In the genomic region with DNA sequence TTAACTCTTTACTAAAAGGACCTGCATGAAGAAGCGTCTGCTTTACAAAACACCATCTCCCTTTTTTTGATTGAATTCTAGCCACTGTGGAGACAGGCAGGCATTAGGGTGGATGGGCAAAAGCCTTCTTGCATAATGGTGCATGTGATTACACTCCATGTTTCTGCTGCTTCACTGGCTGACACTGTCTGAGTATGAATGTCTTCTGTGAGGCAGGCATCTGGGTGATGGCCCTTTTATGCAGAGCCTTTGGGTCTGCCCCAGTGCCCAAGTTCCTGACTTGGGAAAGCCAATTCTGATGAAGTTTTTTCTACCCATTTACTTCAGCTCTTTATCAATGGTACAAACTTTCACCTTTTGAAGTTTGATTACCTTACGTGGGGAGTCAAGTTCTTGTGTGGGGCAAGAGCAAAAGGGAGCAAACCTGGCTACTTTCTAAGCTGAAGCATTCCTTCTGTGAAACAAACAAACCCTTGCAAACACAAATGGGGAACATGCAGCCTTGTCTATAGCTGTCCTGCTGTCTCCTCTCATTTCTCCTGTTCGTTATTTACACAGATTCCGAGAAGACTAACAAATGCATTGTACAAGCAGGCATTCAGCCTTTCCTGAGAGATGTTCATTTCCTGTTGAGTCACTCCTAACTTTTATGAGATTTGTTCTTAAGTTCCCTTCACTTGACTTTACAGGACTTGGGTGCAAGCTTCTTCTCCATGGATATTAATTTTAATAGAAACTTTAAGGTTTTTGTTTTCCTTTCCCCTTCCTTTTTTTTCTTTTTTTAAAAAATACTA, we compare ENCODE assay signal across 21 cellular contexts.
DNase-seq lines count a peak whose midpoint lies in the region; ATAC-seq, FAIRE-seq and TF ChIP-seq lines count a peak whose summit lies in the region.
"Had no signal": no experiment of that assay in that cellular context is flagged by ENCODE, and none has a peak within 500 bp of the region (broad histone marks: within the 10 kb centered on the region; RNA-seq: fewer than 3 reads in every experiment).

No MANE protein-coding gene starts in this region.

- H3K9me2 ChIP-seq in PC-9 (ENCODE audit: insufficient read depth) = no peaks in the 10 kb centered on the region

- no TSS peak for BruUV-seq in PC-9 (replicated peaks; lab: Mats Ljungman, UMichigan)

- H3K9me3 Mint-ChIP-seq in WTC11 (no peaks in the 10 kb centered on the region), nephron progenitor cell (no peaks in the 10 kb centered on the region)
- H3K9me3 Mint-ChIP-seq in stimulated activated memory B cell treated with anti-CD40 and anti-IgM and Interleukin-4, amounts not matched to agents 10 μg/mL and 1 μg/mL and 100 μg/mL, for 72 hours = peaks cover 3% of the 10 kb centered on the region
- H3K9me3 Mint-ChIP-seq: activated CD4-positive, alpha-beta T cell treated with anti-CD3 and anti-CD28 coated beads, Interleukin-2, amount 10 ng/mL, durations not matched to agents 24 days and 14 days; activated naive CD4-positive, alpha-beta T cell treated with anti-CD3 and anti-CD28 coated beads for 36 hours had no signal

- no peak overlapping the region for H3K4me3 ChIP-seq in fibroblast of villous mesenchyme (ENCODE audit: low read depth, low read length)
- H3K4me3 ChIP-seq in PC-9 = no peak overlapping the region
- H3K4me3 ChIP-seq: pancreas had no signal

- no peaks in the 10 kb centered on the region for H4K20me1 ChIP-seq in PC-9 (ENCODE audit: insufficient read depth)

- FAIRE-seq in HTR-8/SVneo (lab: Jason Lieb, UNC) = no peak
- FAIRE-seq: A204.1, pancreas had no signal

- H3K27me3 ChIP-seq in PC-9 (ENCODE audit: insufficient read depth, low read depth) = no peaks in the 10 kb centered on the region
- H3K27me3 ChIP-seq: pancreas had no signal

- peak; percentile 55 for ATAC-seq in WTC11
- ATAC-seq in stimulated activated naive CD8-positive, alpha-beta T cell treated with anti-CD3 and anti-CD28 coated beads, Interleukin-15, Interleukin-2, amounts not matched to agents 100 U/mL and 50 U/mL, for 24 hours = no peak
- ATAC-seq in stimulated activated memory B cell treated with anti-CD40 and anti-IgM and Interleukin-4, amounts not matched to agents 10 μg/mL and 1 μg/mL and 100 μg/mL, for 72 hours = no peak
- ATAC-seq: left lobe of liver; pancreas; Right ventricle myocardium inferior; stimulated activated effector memory CD8-positive, alpha-beta T cell treated with anti-CD3 and anti-CD28 coated beads, Interleukin-12 subunit alpha, Interleukin-12 subunit beta, amount 100 ng/mL, for 72 hours had no signal

- DNase-seq in A172 (ENCODE audit: low spot score) = peak; percentile 71
- peak; percentile 21 for DNase-seq in HTR-8/SVneo (ENCODE audit: insufficient read length, low spot score)
- DNase-seq in WTC11 (ENCODE audit: low spot score) = no peak
- DNase-seq in fibroblast of villous mesenchyme (ENCODE audit: low read depth) = peak; percentile 6
- no peak for DNase-seq in PC-9
- DNase-seq in nephron progenitor cell = no peak
- no peak for DNase-seq in stimulated activated naive CD8-positive, alpha-beta T cell treated with anti-CD3 and anti-CD28 coated beads, Interleukin-15, Interleukin-2, amounts not matched to agents 100 U/mL and 50 U/mL, for 24 hours
- DNase-seq: activated CD4-positive, alpha-beta T cell treated with anti-CD3 and anti-CD28 coated beads, Interleukin-2, amount 10 ng/mL, durations not matched to agents 24 days and 14 days; activated naive CD4-positive, alpha-beta T cell treated with anti-CD3 and anti-CD28 coated beads for 36 hours; DMS79 treated with DMSO at 0.1 percent for 48 hours; effector CD4-positive, alpha-beta T cell; KBM-7; NCI-H1417 treated with DMSO at 0.1 percent for 48 hours; pancreas; trophoblast cell had no signal

- CTCF ChIA-PET in WTC11 (lab: Charles Lee) (no interaction called here), PC-9 (lab: Charles Lee) (no interaction called here)

- H3K4me3 Mint-ChIP-seq in WTC11 (no peak overlapping the region), nephron progenitor cell (no peak overlapping the region)
- H3K4me3 Mint-ChIP-seq in stimulated activated memory B cell treated with anti-CD40 and anti-IgM and Interleukin-4, amounts not matched to agents 10 μg/mL and 1 μg/mL and 100 μg/mL, for 72 hours = no peak overlapping the region
- H3K4me3 Mint-ChIP-seq: activated CD4-positive, alpha-beta T cell treated with anti-CD3 and anti-CD28 coated beads, Interleukin-2, amount 10 ng/mL, durations not matched to agents 24 days and 14 days; activated naive CD4-positive, alpha-beta T cell treated with anti-CD3 and anti-CD28 coated beads for 36 hours; stimulated activated effector memory CD8-positive, alpha-beta T cell treated with anti-CD3 and anti-CD28 coated beads, Interleukin-12 subunit alpha, Interleukin-12 subunit beta, amount 100 ng/mL, for 72 hours had no signal

- H3K4me1 Mint-ChIP-seq in WTC11 (no peaks in the 10 kb centered on the region), nephron progenitor cell (no peaks in the 10 kb centered on the region)
- H3K4me1 Mint-ChIP-seq in stimulated activated memory B cell treated with anti-CD40 and anti-IgM and Interleukin-4, amounts not matched to agents 10 μg/mL and 1 μg/mL and 100 μg/mL, for 72 hours = no peaks in the 10 kb centered on the region
- H3K4me1 Mint-ChIP-seq: activated CD4-positive, alpha-beta T cell treated with anti-CD3 and anti-CD28 coated beads, Interleukin-2, amount 10 ng/mL, durations not matched to agents 24 days and 14 days; stimulated activated effector memory CD8-positive, alpha-beta T cell treated with anti-CD3 and anti-CD28 coated beads, Interleukin-12 subunit alpha, Interleukin-12 subunit beta, amount 100 ng/mL, for 72 hours had no signal

- POLR2A ChIA-PET in WTC11 (lab: Charles Lee) = no interaction called here
- POLR2A ChIA-PET in PC-9 (lab: Charles Lee; ENCODE audit: unreplicated experiment) = no interaction called here

- H3K36me3 Mint-ChIP-seq in WTC11 (no peaks in the 10 kb centered on the region), nephron progenitor cell (ENCODE audit: low read depth) (no peaks in the 10 kb centered on the region)
- H3K36me3 Mint-ChIP-seq in stimulated activated memory B cell treated with anti-CD40 and anti-IgM and Interleukin-4, amounts not matched to agents 10 μg/mL and 1 μg/mL and 100 μg/mL, for 72 hours = no peaks in the 10 kb centered on the region
- H3K36me3 Mint-ChIP-seq: stimulated activated effector memory CD8-positive, alpha-beta T cell treated with anti-CD3 and anti-CD28 coated beads, Interleukin-12 subunit alpha, Interleukin-12 subunit beta, amount 100 ng/mL, for 72 hours had no signal

- TF ChIP-seq CTCF in WTC11 (IDR thresholded peaks at IDR 0.05) = no peak
- no peak for TF ChIP-seq CTCF in fibroblast of villous mesenchyme (IDR thresholded peaks at IDR 0.05; ENCODE audit: insufficient read depth, low read depth, low read length)
- TF ChIP-seq CTCF in PC-9 (conservative IDR thresholded peaks at IDR 0.05) = no peak
- TF ChIP-seq CTCF in nephron progenitor cell (IDR thresholded peaks at IDR 0.05) = no peak

- H3K27ac Mint-ChIP-seq in WTC11 = no peak overlapping the region
- H3K27ac Mint-ChIP-seq in nephron progenitor cell = no peak overlapping the region
- H3K27ac Mint-ChIP-seq in stimulated activated memory B cell treated with anti-CD40 and anti-IgM and Interleukin-4, amounts not matched to agents 10 μg/mL and 1 μg/mL and 100 μg/mL, for 72 hours = no peak overlapping the region
- H3K27ac Mint-ChIP-seq: activated CD4-positive, alpha-beta T cell treated with anti-CD3 and anti-CD28 coated beads, Interleukin-2, amount 10 ng/mL, durations not matched to agents 24 days and 14 days; activated naive CD4-positive, alpha-beta T cell treated with anti-CD3 and anti-CD28 coated beads for 36 hours; stimulated activated effector memory CD8-positive, alpha-beta T cell treated with anti-CD3 and anti-CD28 coated beads, Interleukin-12 subunit alpha, Interleukin-12 subunit beta, amount 100 ng/mL, for 72 hours had no signal

- H3K27ac ChIP-seq in PC-9 = no peak overlapping the region
- H3K27ac ChIP-seq: HL-60, pancreas had no signal

- H3K4me1 ChIP-seq in PC-9 (replicated peaks; ENCODE audit: insufficient read depth) = no peaks in the 10 kb centered on the region
- H3K4me1 ChIP-seq: pancreas had no signal

- H3K36me3 ChIP-seq in PC-9 (ENCODE audit: low read depth) = no peaks in the 10 kb centered on the region
- H3K36me3 ChIP-seq: pancreas had no signal

- no peaks in the 10 kb centered on the region for H3F3A ChIP-seq in PC-9 (ENCODE audit: insufficient read depth, low read depth)

- no peaks in the 10 kb centered on the region for H3K9me3 ChIP-seq in PC-9 (ENCODE audit: insufficient read depth, low read depth)
- H3K9me3 ChIP-seq: pancreas had no signal

- H2AFZ ChIP-seq in PC-9 = no peak overlapping the region

- H3K27me3 Mint-ChIP-seq in WTC11 (ENCODE audit: low read depth) = no peaks in the 10 kb centered on the region
- H3K27me3 Mint-ChIP-seq in nephron progenitor cell (ENCODE audit: low read depth, poor library complexity) = no peaks in the 10 kb centered on the region
- H3K27me3 Mint-ChIP-seq in stimulated activated memory B cell treated with anti-CD40 and anti-IgM and Interleukin-4, amounts not matched to agents 10 μg/mL and 1 μg/mL and 100 μg/mL, for 72 hours = no peaks in the 10 kb centered on the region
- H3K27me3 Mint-ChIP-seq: activated CD4-positive, alpha-beta T cell treated with anti-CD3 and anti-CD28 coated beads, Interleukin-2, amount 10 ng/mL, durations not matched to agents 24 days and 14 days had no signal

- intact Hi-C loops in PC-9 (cut with micrococcal nuclease; ENCODE audit: unreplicated experiment) = no loop called here

- H3K4me2 ChIP-seq in PC-9 = no peak overlapping the region

- no peaks in the 10 kb centered on the region for H3K79me2 ChIP-seq in PC-9 (ENCODE audit: low read depth)

TF ChIP-seq in WTC11, 78 proteins besides CTCF, POLR2A, EP300 and RAD21 (continues in another document):
- no peak for TF ChIP-seq FOXK1 (CRISPR knock-in tag; IDR thresholded peaks at IDR 0.05)
- TF ChIP-seq NR3C1 (CRISPR knock-in tag; conservative IDR thresholded peaks at IDR 0.05; ENCODE audit: low read depth) = no peak
- TF ChIP-seq, protein P1, sequence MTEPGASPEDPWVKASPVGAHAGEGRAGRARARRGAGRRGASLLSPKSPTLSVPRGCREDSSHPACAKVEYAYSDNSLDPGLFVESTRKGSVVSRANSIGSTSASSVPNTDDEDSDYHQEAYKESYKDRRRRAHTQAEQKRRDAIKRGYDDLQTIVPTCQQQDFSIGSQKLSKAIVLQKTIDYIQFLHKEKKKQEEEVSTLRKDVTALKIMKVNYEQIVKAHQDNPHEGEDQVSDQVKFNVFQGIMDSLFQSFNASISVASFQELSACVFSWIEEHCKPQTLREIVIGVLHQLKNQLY (CRISPR knock-in tag; IDR thresholded peaks at IDR 0.05) = no peak

Comparison
In these comparisons a context has a peak if more than half of its experiments do, and no peak if none do; other contexts are left out.
1. DNase-seq: peak in A172 (single experiment), HTR-8/SVneo (single experiment) and fibroblast of villous mesenchyme (single experiment); none in WTC11 (single experiment), PC-9 (0 of 2), nephron progenitor cell (single experiment) and stimulated activated naive CD8-positive, alpha-beta T cell treated with anti-CD3 and anti-CD28 coated beads, Interleukin-15, Interleukin-2, amounts not matched to agents 100 U/mL and 50 U/mL, for 24 hours (single experiment).